16 cellular contexts compared by ENCODE assay signal in the genomic region with DNA sequence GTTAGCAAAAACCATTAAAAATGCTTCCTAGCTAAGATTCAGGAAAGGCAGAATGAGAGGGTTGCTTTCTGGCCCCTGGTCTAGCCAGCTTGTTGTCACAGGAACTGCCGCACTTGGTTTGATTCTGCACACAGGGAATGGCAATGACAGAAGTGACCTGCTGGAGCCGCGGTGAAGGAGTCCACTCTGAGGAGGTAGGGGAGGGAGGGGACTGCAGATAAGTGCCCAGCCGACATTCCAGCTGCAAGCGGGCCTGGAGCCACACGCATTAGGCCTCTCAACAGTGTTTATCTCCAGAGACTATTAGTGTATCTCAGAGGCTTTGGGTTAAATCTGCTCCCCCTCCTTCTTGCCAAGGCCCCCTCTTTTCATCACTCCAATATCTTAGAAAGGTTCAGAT. TPM values are rescaled to one million over a fixed set of nuclear protein-coding genes. Genes with fewer than 3 reads are reported as not detected.
DNase-seq lines count a peak whose midpoint lies in the region; ATAC-seq and TF ChIP-seq lines count a peak whose summit lies in the region.
"Had no signal": no experiment of that assay in that cellular context is flagged by ENCODE, and none has a peak within 500 bp of the region (broad histone marks: within the 10 kb centered on the region; RNA-seq: fewer than 3 reads in every experiment).

No MANE protein-coding gene starts in this region.

- H3K4me3 ChIP-seq in heart left ventricle (no peak overlapping the region), skin epidermis (no peak overlapping the region)
- H3K4me3 ChIP-seq: dorsolateral prefrontal cortex, gastroesophageal sphincter, psoas muscle, SJCRH30, tibial artery had no signal

- H3K27ac ChIP-seq in heart left ventricle (peak overlapping the region in 4 of 12 donors; percentile 17 to 77 (median 48)), skin epidermis (peak overlapping the region in 12 of 21 experiments; percentile 7 to 90 (median 48)), substantia nigra (ENCODE audit: low read depth, low read length, poor library complexity, severe bottlenecking) (no peak overlapping the region)
- H3K27ac ChIP-seq: dorsolateral prefrontal cortex, gastroesophageal sphincter, psoas muscle, SJCRH30, tibial artery had no signal

- H3K27me3 Mint-ChIP-seq in activated CD4-positive, alpha-beta T cell treated with anti-CD3 and anti-CD28 coated beads for 36 hours = no peaks in the 10 kb centered on the region

- POLR2A ChIA-PET in activated CD4-positive, alpha-beta T cell treated with anti-CD3 and anti-CD28 coated beads for 36 hours (lab: Charles Lee) = no interaction called here

- peaks cover 89% of the 10 kb centered on the region for H3K4me1 Mint-ChIP-seq in activated CD4-positive, alpha-beta T cell treated with anti-CD3 and anti-CD28 coated beads for 36 hours

- DNase-seq in activated CD4-positive, alpha-beta T cell treated with anti-CD3 and anti-CD28 coated beads for 36 hours = no peak
- DNase-seq in activated CD4-positive, alpha-beta T cell treated with anti-CD3 and anti-CD28 coated beads for 1 hour = no peak
- peak; percentile 38 for DNase-seq in NCI-H774 (lab: John Stamatoyannopoulos, UW)
- DNase-seq in heart left ventricle = peak; percentile 32 to 69 (median 59)
- DNase-seq in substantia nigra (lab: John Stamatoyannopoulos, UW) = no peak
- no peak for DNase-seq in MV-4-11 (lab: John Stamatoyannopoulos, UW)
- DNase-seq: dorsolateral prefrontal cortex, psoas muscle, SJCRH30, tibial artery had no signal

- WGBS in heart left ventricle, 4 donors = 29 to 50% (median 45%) methylated on average over 6 of the region's 6 CpGs

- CTCF ChIA-PET in activated CD4-positive, alpha-beta T cell treated with anti-CD3 and anti-CD28 coated beads for 36 hours (lab: Charles Lee) = interaction anchor here (0.8 to 1.1 kb wide), 4 partner anchors 9 to 844 kb away, joined by 3 to 4 read pairs (median 4); partner anchors contain the start of gene HS3ST3B1

- TF ChIP-seq POLR2A in heart left ventricle (IDR thresholded peaks at IDR 0.05) = no peak

- TF ChIP-seq CTCF in heart left ventricle (IDR thresholded peaks at IDR 0.05) = no peak

- H3K27me3 ChIP-seq in heart left ventricle = no peaks in the 10 kb centered on the region
- H3K27me3 ChIP-seq: dorsolateral prefrontal cortex, gastroesophageal sphincter, SJCRH30, tibial artery had no signal

- H3K27ac Mint-ChIP-seq in activated CD4-positive, alpha-beta T cell treated with anti-CD3 and anti-CD28 coated beads for 36 hours = peak overlapping the region; percentile 48

- no peak for ATAC-seq in activated CD4-positive, alpha-beta T cell treated with anti-CD3 and anti-CD28 coated beads for 36 hours
- ATAC-seq in heart left ventricle = peak; percentile 72 to 88 (median 88)
- ATAC-seq in GM18868 (IDR thresholded peaks at IDR 0.05; ENCODE audit: unreplicated experiment) = no peak
- ATAC-seq: gastroesophageal sphincter, psoas muscle had no signal

- intact Hi-C loops in activated CD4-positive, alpha-beta T cell treated with anti-CD3 and anti-CD28 coated beads for 36 hours (cut with DNase I, micrococcal nuclease) = loop anchor here in 1 of 2 experiments (5.0 kb wide), 2 partner anchors 81 to 131 kb away; partner anchors contain the start of gene COX10
- intact Hi-C loops in heart left ventricle (cut with DNase I) = no loop called here

- peaks cover 0 to 13% (median 0%) of the 10 kb centered on the region in 9 donors for H3K36me3 ChIP-seq in heart left ventricle

- H3K36me3 Mint-ChIP-seq in activated CD4-positive, alpha-beta T cell treated with anti-CD3 and anti-CD28 coated beads for 36 hours (ENCODE audit: low read depth) = peaks cover 38% of the 10 kb centered on the region

- H3K4me1 ChIP-seq in heart left ventricle = peaks cover 0 to 83% (median 20%) of the 10 kb centered on the region in 12 donors
- H3K4me1 ChIP-seq: gastroesophageal sphincter, tibial artery had no signal

- H3K9me3 ChIP-seq in heart left ventricle = no peaks in the 10 kb centered on the region
- H3K9me3 ChIP-seq: gastroesophageal sphincter, psoas muscle, SJCRH30, tibial artery had no signal

- no peaks in the 10 kb centered on the region for H3K9me3 Mint-ChIP-seq in activated CD4-positive, alpha-beta T cell treated with anti-CD3 and anti-CD28 coated beads for 36 hours (ENCODE audit: low read depth)

- H3K4me3 Mint-ChIP-seq in activated CD4-positive, alpha-beta T cell treated with anti-CD3 and anti-CD28 coated beads for 36 hours = no peak overlapping the region

RNA-seq across cellular contexts. Expression of gene CDRT15, which starts 38.6 kb away (rescaled TPM):
- not detected for total RNA-seq in activated CD4-positive, alpha-beta T cell treated with anti-CD3 and anti-CD28 coated beads for 36 hours
- total RNA-seq in heart left ventricle = not detected
- not detected for polyA plus RNA-seq in heart left ventricle
- total RNA-seq: dorsolateral prefrontal cortex, gastroesophageal sphincter, lung microvascular endothelial cell, NCI-H460, psoas muscle had no signal
- polyA plus RNA-seq: adipose tissue, psoas muscle had no signal

Comparison
In these comparisons a context has a peak if more than half of its experiments do, and no peak if none do; other contexts are left out.
1. ATAC-seq: peak in heart left ventricle (4 of 4); none in activated CD4-positive, alpha-beta T cell treated with anti-CD3 and anti-CD28 coated beads for 36 hours (single experiment) and GM18868 (single experiment).
2. DNase-seq: peak in NCI-H774 (single experiment) and heart left ventricle (5 of 5); none in activated CD4-positive, alpha-beta T cell treated with anti-CD3 and anti-CD28 coated beads for 36 hours (single experiment), activated CD4-positive, alpha-beta T cell treated with anti-CD3 and anti-CD28 coated beads for 1 hour (single experiment), substantia nigra (0 of 49) and MV-4-11 (single experiment).